In the genomic region with DNA sequence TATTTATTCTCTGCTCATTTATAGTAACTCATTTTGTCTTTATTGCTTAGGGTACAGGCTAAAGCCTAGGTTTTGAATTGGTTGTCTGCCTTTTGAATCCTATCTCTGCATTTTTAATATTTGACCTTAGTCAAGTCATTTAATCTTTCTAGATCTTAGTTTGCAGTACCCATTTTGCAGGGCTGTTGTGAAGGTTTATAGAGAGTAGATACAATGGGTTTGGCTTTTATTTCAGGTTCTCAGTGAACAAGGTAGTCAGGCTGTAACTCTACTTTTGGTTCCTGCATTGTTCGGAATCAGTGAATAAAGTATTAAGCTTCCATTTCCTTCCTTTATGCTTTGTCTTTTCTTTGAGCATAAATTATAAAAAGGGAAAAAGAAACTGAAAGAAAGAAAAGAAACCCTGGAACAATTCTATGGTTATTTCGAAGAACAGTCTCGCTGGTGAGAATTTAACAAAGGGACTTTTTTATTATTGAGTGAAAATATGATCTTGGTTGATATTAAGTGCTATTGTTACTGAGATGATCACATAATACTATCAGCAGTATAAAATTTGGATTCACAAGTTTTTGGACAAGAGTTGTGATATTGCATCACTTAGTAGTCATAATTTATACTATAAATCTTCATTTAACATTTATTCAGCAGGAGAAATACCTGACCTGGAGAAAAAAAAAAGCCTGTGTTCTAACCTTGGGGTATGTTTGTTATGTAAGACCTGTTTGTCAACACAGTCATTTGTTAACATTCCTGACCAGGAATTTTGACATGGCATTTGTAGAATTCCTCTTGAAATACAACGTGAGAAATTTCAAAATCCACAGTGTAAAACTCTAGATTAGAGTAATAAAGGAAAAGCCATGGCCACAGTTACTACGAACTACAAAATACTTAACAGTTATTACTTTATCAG, we compare ENCODE assay signal across 14 cellular contexts.
DNase-seq lines count a peak whose midpoint lies in the region; ATAC-seq, FAIRE-seq and TF ChIP-seq lines count a peak whose summit lies in the region.
"Had no signal": no experiment of that assay in that cellular context is flagged by ENCODE, and none has a peak within 500 bp of the region (broad histone marks: within the 10 kb centered on the region; RNA-seq: fewer than 3 reads in every experiment).

No MANE protein-coding gene starts in this region.

- H3K18ac ChIP-seq in IMR-90 (ENCODE audit: low read depth, low read length): no peak overlapping the region
- no peak overlapping the region for H3K18ac ChIP-seq in H1 (ENCODE audit: extremely low read depth, low read length)

- no peak overlapping the region for H3K56ac ChIP-seq in IMR-90 (ENCODE audit: extremely low read depth, insufficient read depth, low read length)
- H3K56ac ChIP-seq in H1 (replicated peaks; ENCODE audit: insufficient read length, low read depth, low read length): no peak overlapping the region

- H3K14ac ChIP-seq in IMR-90 (replicated peaks; ENCODE audit: low read depth, low read length) (no peak overlapping the region), H1 (ENCODE audit: insufficient read length) (no peak overlapping the region)

- DNase-seq in activated CD4-positive, alpha-beta T cell treated with anti-CD3 and anti-CD28 coated beads, Interleukin-2, amount 10 ng/mL, durations not matched to agents 7 days and 5 days: no peak
- no peak for DNase-seq in activated CD4-positive, alpha-beta T cell treated with anti-CD3 and anti-CD28 coated beads, Interleukin-2, amount 50 U/mL, for 48 hours
- DNase-seq in IMR-90 (no peak), H1 (ENCODE audit: low read depth in 1 of 2, low spot score in 2 of 2) (no peak), renal cortical epithelial cell (ENCODE audit: low read depth) (peak; percentile 61), GM19238 (ENCODE audit: insufficient read length, low spot score) (no peak), DMS79 (lab: John Stamatoyannopoulos, UW) (no peak)
- DNase-seq: colonic mucosa; DND-41; NCI-H2029; stimulated activated CD4-positive, alpha-beta T cell treated with anti-CD3 and anti-CD28 coated beads, Interleukin-4, amount 100 ng/mL, for 1 hour had no signal

- H3K4me1 Mint-ChIP-seq in activated CD4-positive, alpha-beta T cell treated with anti-CD3 and anti-CD28 coated beads, Interleukin-2, amount 10 ng/mL, durations not matched to agents 7 days and 5 days: peaks cover 20% of the 10 kb centered on the region

- H2AK5ac ChIP-seq in IMR-90 (ENCODE audit: low read depth, low read length) (no peak overlapping the region), H1 (ENCODE audit: low read depth, low read length) (no peak overlapping the region)

- H3K27ac Mint-ChIP-seq in activated CD4-positive, alpha-beta T cell treated with anti-CD3 and anti-CD28 coated beads, Interleukin-2, amount 10 ng/mL, durations not matched to agents 7 days and 5 days: peak overlapping the region; percentile 48

- intact Hi-C loops in IMR-90 (cut with micrococcal nuclease): loop anchor here (5.0 kb wide), 1 partner anchor 32 kb away; no protein-coding TSS in a partner anchor

- H3K9me1 ChIP-seq in IMR-90 (ENCODE audit: insufficient read depth, low read length): no peaks in the 10 kb centered on the region; the same call in 1 of the 2 replicates

- H3K9me3 Mint-ChIP-seq in activated CD4-positive, alpha-beta T cell treated with anti-CD3 and anti-CD28 coated beads, Interleukin-2, amount 10 ng/mL, durations not matched to agents 7 days and 5 days: no peaks in the 10 kb centered on the region

- no peaks in the 10 kb centered on the region for H3K23me2 ChIP-seq in H1 (ENCODE audit: low read depth, low read length)

- no peak overlapping the region for H2BK15ac ChIP-seq in IMR-90 (ENCODE audit: low read depth, low read length)
- H2BK15ac ChIP-seq in H1 (ENCODE audit: low read length): no peak overlapping the region

- in situ Hi-C loops in IMR-90 (cut with MboI; ENCODE audit: low sequenced_read_pairs): no loop called here

- H3K27ac ChIP-seq in IMR-90 (ENCODE audit: insufficient read depth, low read length): no peak overlapping the region
- no peak overlapping the region for H3K27ac ChIP-seq in H1 (ENCODE audit: low read depth, low read length)
- H3K27ac ChIP-seq: colonic mucosa, parathyroid adenoma, suprapubic skin had no signal

- no peaks in the 10 kb centered on the region for H3K4me1 ChIP-seq in IMR-90 (ENCODE audit: control insufficient read depth, insufficient read depth, low read length)
- peaks cover 0 to 7% (median 3%) of the 10 kb centered on the region in 4 experiments; a peak in 4 of 7 replicates for H3K4me1 ChIP-seq in H1 (replicated peaks in 1 of 4; ENCODE audit: control insufficient read depth in 3 of 4, insufficient read depth in 4 of 4, low read length in 3 of 4)
- H3K4me1 ChIP-seq: colonic mucosa, parathyroid adenoma, suprapubic skin had no signal

- WGBS in IMR-90 (ENCODE audit: extremely low coverage in 2 of 2, insufficient read length in 1 of 2), 2 experiments: no CpG with 5 or more reads among the region's 5 CpGs
- 88% methylated on average over 5 of the region's 5 CpGs; no CpG with 5 or more reads in 1 of the 2 experiments for whole genome bisulfite sequencing in H1 (ENCODE audit: extremely low coverage in 1 of 2, insufficient coverage in 1 of 2, insufficient read length in 1 of 2, insufficient replicate concordance in 2 of 2, low coverage in 1 of 2, low lambda C conversion rate in 2 of 2, missing lambda C conversion rate in 1 of 2), 2 experiments

- no peak overlapping the region for H3K23ac ChIP-seq in IMR-90 (ENCODE audit: low read depth, low read length)
- no peak overlapping the region for H3K23ac ChIP-seq in H1 (ENCODE audit: insufficient read length)

- H3K4me3 ChIP-seq in IMR-90 (ENCODE audit: insufficient read depth, low read depth, low read length) (no peak overlapping the region), H1 (ENCODE audit: extremely low read depth in 1 of 4, insufficient read depth in 2 of 4, low read depth in 3 of 4, low read length in 4 of 4) (no peak overlapping the region)
- H3K4me3 ChIP-seq: colonic mucosa, suprapubic skin had no signal

- TF ChIP-seq CTCF in IMR-90 (conservative IDR thresholded peaks at IDR 0.05; ENCODE audit: low read depth, low read length) (no peak), H1 (IDR thresholded peaks at IDR 0.05; ENCODE audit: control extremely low read depth in 1 of 3, insufficient read depth in 1 of 3, low read depth in 1 of 3, low read length in 3 of 3) (no peak)

- no peak overlapping the region for H2AK9ac ChIP-seq in IMR-90 (replicated peaks; ENCODE audit: low read depth, low read length, poor library complexity)

- peaks cover 0 to 10% of the 10 kb centered on the region in 2 experiments; a peak in 2 of 4 replicates for H3K79me2 ChIP-seq in H1 (ENCODE audit: control insufficient read depth in 1 of 2, insufficient read depth in 2 of 2, low read length in 2 of 2)
- H3K79me2 ChIP-seq: parathyroid adenoma had no signal

- H2BK12ac ChIP-seq in H1 (ENCODE audit: low read depth, low read length): no peak overlapping the region

- peaks cover 16% of the 10 kb centered on the region for H3K36me3 ChIP-seq in IMR-90 (ENCODE audit: control insufficient read depth, insufficient read depth, low read length)
- peaks cover 0 to 44% (median 4%) of the 10 kb centered on the region in 4 experiments; a peak in 2 of 8 replicates for H3K36me3 ChIP-seq in H1 (ENCODE audit: control insufficient read depth in 2 of 4, insufficient read depth in 4 of 4, low read length in 3 of 4)
- H3K36me3 ChIP-seq: colonic mucosa had no signal

- H3K4me2 ChIP-seq in IMR-90 (ENCODE audit: low read depth, low read length) (no peak overlapping the region), H1 (ENCODE audit: insufficient read depth in 1 of 2, low read depth in 2 of 2, low read length in 2 of 2) (no peak overlapping the region)

- TF ChIP-seq POLR2A in IMR-90 (IDR thresholded peaks at IDR 0.05; ENCODE audit: low read depth, low read length) (no peak), H1 (IDR thresholded peaks at IDR 0.05; ENCODE audit: control extremely low read depth in 1 of 2, low read depth in 2 of 2, low read length in 2 of 2) (no peak)

- peaks cover 14% of the 10 kb centered on the region for H3K36me3 Mint-ChIP-seq in activated CD4-positive, alpha-beta T cell treated with anti-CD3 and anti-CD28 coated beads, Interleukin-2, amount 10 ng/mL, durations not matched to agents 7 days and 5 days (ENCODE audit: low read depth)

- no peaks in the 10 kb centered on the region for H3K9me3 ChIP-seq in IMR-90 (ENCODE audit: control insufficient read depth, insufficient read depth, low read length)
- H3K9me3 ChIP-seq in H1 (ENCODE audit: insufficient read depth in 2 of 2, low read depth in 1 of 2, low read length in 1 of 2): no peaks in the 10 kb centered on the region
- H3K9me3 ChIP-seq: colonic mucosa, suprapubic skin had no signal

- H3K79me1 ChIP-seq in IMR-90 (ENCODE audit: low read depth in 1 of 2, low read length in 2 of 2) (peaks cover 12 to 15% of the 10 kb centered on the region in 2 experiments), H1 (ENCODE audit: low read depth, low read length) (no peaks in the 10 kb centered on the region)

- no peak overlapping the region for H3K9ac ChIP-seq in IMR-90 (ENCODE audit: low read depth, low read length)
- no peak overlapping the region for H3K9ac ChIP-seq in H1 (replicated peaks in 1 of 4; ENCODE audit: extremely low read depth in 1 of 4, low read depth in 3 of 4, low read length in 3 of 4)
- H3K9ac ChIP-seq: parathyroid adenoma had no signal

- no peak for TF ChIP-seq RAD21 in IMR-90 (IDR thresholded peaks at IDR 0.05; ENCODE audit: low read length)
- no peak for TF ChIP-seq RAD21 in H1 (IDR thresholded peaks at IDR 0.05 in 1 of 2, conservative IDR thresholded peaks at IDR 0.05 in 1 of 2; ENCODE audit: low read depth in 2 of 2, low read length in 2 of 2)

- CTCF ChIA-PET in activated CD4-positive, alpha-beta T cell treated with anti-CD3 and anti-CD28 coated beads, Interleukin-2, amount 10 ng/mL, durations not matched to agents 7 days and 5 days (lab: Charles Lee): interaction anchor here (0.8 kb wide), 1 partner anchor 10 kb away, joined by 6 read pairs; no protein-coding TSS in a partner anchor
- CTCF ChIA-PET in IMR-90 (lab: Yijun Ruan, JAX) (no interaction called here), H1 (lab: Charles Lee; ENCODE audit: partially characterized antibody) (interaction anchor here (0.9 to 1.5 kb wide), 2 partner anchors 17 to 69 kb away, joined by 3 read pairs; no protein-coding TSS in a partner anchor)

- no peak overlapping the region for H2BK120ac ChIP-seq in IMR-90 (ENCODE audit: low read depth, low read length)
- H2BK120ac ChIP-seq in H1 (replicated peaks; ENCODE audit: low read depth, low read length): no peak overlapping the region

- H4K5ac ChIP-seq in IMR-90 (ENCODE audit: low read depth, low read length) (no peak overlapping the region), H1 (ENCODE audit: insufficient read length, low read depth, low read length) (no peak overlapping the region)

- no peaks in the 10 kb centered on the region for H3K27me3 Mint-ChIP-seq in activated CD4-positive, alpha-beta T cell treated with anti-CD3 and anti-CD28 coated beads, Interleukin-2, amount 10 ng/mL, durations not matched to agents 7 days and 5 days

- H4K20me1 ChIP-seq in IMR-90 (ENCODE audit: insufficient read depth, low read length) (no peaks in the 10 kb centered on the region), H1 (replicated peaks in 1 of 2; ENCODE audit: control insufficient read depth in 1 of 2, insufficient read depth in 2 of 2, low read length in 2 of 2) (peaks cover 0 to 2% of the 10 kb centered on the region in 2 experiments)

- H2AFZ ChIP-seq in IMR-90 (replicated peaks; ENCODE audit: low read length, poor library complexity) (no peak overlapping the region), H1 (ENCODE audit: low read length) (no peak overlapping the region)
- H2AFZ ChIP-seq: parathyroid adenoma had no signal

- ATAC-seq in IMR-90 (ENCODE audit: low read depth) (no peak), HG02623 (IDR thresholded peaks at IDR 0.05; ENCODE audit: unreplicated experiment) (no peak)

- peak; percentile 71 for FAIRE-seq in H1 (lab: Jason Lieb, UNC)

- H3K27me3 ChIP-seq in IMR-90 (ENCODE audit: control insufficient read depth, insufficient read depth, low read length): no peaks in the 10 kb centered on the region
- H3K27me3 ChIP-seq in H1 (replicated peaks in 1 of 4; ENCODE audit: control insufficient read depth in 3 of 4, extremely low read depth in 1 of 4, insufficient read depth in 3 of 4, low read length in 3 of 4): no peaks in the 10 kb centered on the region
- H3K27me3 ChIP-seq: colonic mucosa, suprapubic skin had no signal

- H4K8ac ChIP-seq in IMR-90 (ENCODE audit: low read depth in 2 of 2, low read length in 2 of 2): no peak overlapping the region
- no peak overlapping the region for H4K8ac ChIP-seq in H1 (ENCODE audit: extremely low read depth, insufficient read depth, low read length)

- POLR2A ChIA-PET in activated CD4-positive, alpha-beta T cell treated with anti-CD3 and anti-CD28 coated beads, Interleukin-2, amount 10 ng/mL, durations not matched to agents 7 days and 5 days (lab: Charles Lee): no interaction called here
- POLR2A ChIA-PET in IMR-90 (lab: Charles Lee; ENCODE audit: unreplicated experiment): no interaction called here
- POLR2A ChIA-PET in H1 (lab: Charles Lee; ENCODE audit: partially characterized antibody): no interaction called here

- dilution Hi-C loops in IMR-90 (cut with HindIII; ENCODE audit: low sequenced_read_pairs, unreplicated experiment): no loop called here

- H2BK20ac ChIP-seq in IMR-90 (ENCODE audit: low read depth, low read length) (no peak overlapping the region), H1 (ENCODE audit: low read length) (no peak overlapping the region)

- H3K4me3 Mint-ChIP-seq in activated CD4-positive, alpha-beta T cell treated with anti-CD3 and anti-CD28 coated beads, Interleukin-2, amount 10 ng/mL, durations not matched to agents 7 days and 5 days: peak overlapping the region; percentile 64

- TF ChIP-seq EP300 in H1 (IDR thresholded peaks at IDR 0.05; ENCODE audit: borderline replicate concordance in 1 of 2, low read depth in 2 of 2, low read length in 2 of 2): no peak

- no peak overlapping the region for H4K91ac ChIP-seq in IMR-90 (ENCODE audit: insufficient read depth, low read depth, low read length)
- H4K91ac ChIP-seq in H1 (replicated peaks; ENCODE audit: insufficient read length, low read length): no peak overlapping the region

- no peak overlapping the region for H2BK5ac ChIP-seq in IMR-90 (ENCODE audit: low read depth, low read length, poor library complexity, severe bottlenecking)
- H2BK5ac ChIP-seq in H1 (ENCODE audit: low read depth, low read length): no peak overlapping the region

- BruUV-seq in IMR-90 (replicated peaks; lab: Mats Ljungman, UMichigan): no TSS peak

- H3K4ac ChIP-seq in IMR-90 (ENCODE audit: low read depth, low read length): no peak overlapping the region
- H3K4ac ChIP-seq in H1 (replicated peaks; ENCODE audit: insufficient read length, low read depth, low read length): no peak overlapping the region
